13 cellular contexts compared by ENCODE assay signal in the genomic region with DNA sequence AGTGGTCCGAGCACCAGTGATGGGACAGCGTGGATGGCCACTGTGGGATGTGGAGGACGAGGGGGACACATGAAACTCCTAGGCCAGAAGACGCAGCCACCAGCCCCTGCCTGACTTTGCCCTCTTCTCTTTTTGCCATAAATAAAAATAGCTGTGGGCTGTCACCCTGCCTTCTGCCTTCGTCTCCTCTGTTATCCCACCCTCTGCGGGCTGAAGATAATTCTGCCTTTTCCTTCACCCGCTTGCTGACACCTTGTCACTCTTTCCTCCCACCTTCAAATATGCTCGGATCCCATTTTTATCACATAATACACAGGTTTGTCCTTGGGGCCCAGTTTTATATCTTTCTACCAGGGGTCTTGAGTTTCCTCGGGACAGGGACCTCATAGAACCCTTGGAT.
"Had no signal": no experiment of that assay in that cellular context is flagged by ENCODE, and none has a peak within 500 bp of the region (broad histone marks: within the 10 kb centered on the region; RNA-seq: fewer than 3 reads in every experiment).

No MANE protein-coding gene starts in this region.

- H3K4me3 ChIP-seq: dorsolateral prefrontal cortex, esophagus muscularis mucosa, neural progenitor cell, skin epidermis, vagina had no signal

- H3K4me3 Mint-ChIP-seq: activated naive CD8-positive, alpha-beta T cell; memory B cell; neural progenitor cell had no signal

- H3K36me3 Mint-ChIP-seq: activated naive CD8-positive, alpha-beta T cell; memory B cell; neural progenitor cell had no signal

- H3K4me2 ChIP-seq: neural progenitor cell had no signal

- DNase-seq: activated CD4-positive, alpha-beta T cell treated with anti-CD3 and anti-CD28 coated beads, Interleukin-2, amount 50 U/mL, for 1 hour; anterior cingulate cortex; dorsolateral prefrontal cortex; retina; T-helper 2 cell had no signal

- H3K9me3 ChIP-seq: esophagus muscularis mucosa, vagina had no signal

- H3K9me3 Mint-ChIP-seq: neural progenitor cell had no signal

- H3K27ac ChIP-seq: dorsolateral prefrontal cortex, esophagus muscularis mucosa, foreskin keratinocyte, neural progenitor cell, parathyroid adenoma, vagina had no signal

- H3K27me3 Mint-ChIP-seq: activated naive CD8-positive, alpha-beta T cell had no signal

- H3K36me3 ChIP-seq: esophagus muscularis mucosa, neural progenitor cell, vagina had no signal

- H3K27me3 ChIP-seq: dorsolateral prefrontal cortex, esophagus muscularis mucosa, foreskin keratinocyte, neural progenitor cell, vagina had no signal

- H3K27ac Mint-ChIP-seq: activated naive CD8-positive, alpha-beta T cell; memory B cell had no signal

- H3K9ac ChIP-seq: neural progenitor cell, parathyroid adenoma had no signal

- H2AFZ ChIP-seq: neural progenitor cell, parathyroid adenoma had no signal
